ENCODE assay signal across 21 cellular contexts in genomic region chr5:150016537-150016936, GRCh38.
"Had no signal": no experiment of that assay in that cellular context is flagged by ENCODE, and none has a peak within 500 bp of the region (broad histone marks: within the 10 kb centered on the region; RNA-seq: fewer than 3 reads in every experiment).

No MANE protein-coding gene starts in this region.

- H3K4me1 ChIP-seq: lower lobe of right lung, right lobe of liver, uterus had no signal

- H3K9me3 ChIP-seq: esophagus muscularis mucosa, lower lobe of right lung, suprapubic skin, transverse colon, upper lobe of right lung, uterus had no signal

- FAIRE-seq: keratinocyte, small intestine had no signal

- H3K27me3 ChIP-seq: dorsolateral prefrontal cortex, esophagus muscularis mucosa, foreskin keratinocyte, ovary, right lobe of liver, suprapubic skin, transverse colon, upper lobe of right lung, uterus had no signal

- H3K27ac ChIP-seq: dorsolateral prefrontal cortex, esophagus muscularis mucosa, lower lobe of right lung, ovary, right lobe of liver, suprapubic skin, transverse colon, upper lobe of right lung, uterus had no signal

- ATAC-seq: foreskin keratinocyte; left ventricle myocardium superior; lower lobe of right lung; naive thymus-derived CD8-positive, alpha-beta T cell; right lobe of liver; stimulated activated naive B cell treated with anti-CD40 and anti-IgM and Interleukin-4, amounts not matched to agents 10 μg/mL and 1 μg/mL and 100 μg/mL, for 72 hours; upper lobe of right lung had no signal

- DNase-seq: dorsolateral prefrontal cortex; effector CD4-positive, alpha-beta T cell; foreskin keratinocyte; hypothalamus; immature natural killer cell; left ventricle myocardium superior; lower lobe of right lung; naive thymus-derived CD8-positive, alpha-beta T cell; occipital lobe; ovary; right lobe of liver; small intestine; stimulated activated CD4-positive, alpha-beta T cell treated with anti-CD3 and anti-CD28 coated beads, Interleukin-15, amount 100 ng/mL, for 24 hours; stimulated activated CD4-positive, alpha-beta T cell treated with anti-CD3 and anti-CD28 coated beads, Interleukin-2, amount 100 ng/mL, for 48 hours; stimulated activated naive B cell treated with anti-CD40 and anti-IgM and Interleukin-4, amounts not matched to agents 10 μg/mL and 1 μg/mL and 100 μg/mL, for 72 hours; transverse colon; upper lobe of right lung; uterus had no signal

- H3K36me3 ChIP-seq: ovary, uterus had no signal

- H3K4me3 ChIP-seq: dorsolateral prefrontal cortex, esophagus muscularis mucosa, lower lobe of right lung, ovary, right lobe of liver, suprapubic skin, transverse colon, upper lobe of right lung, uterus had no signal
